In genomic region chr9:69546265-69546664, GRCh38 we compare ENCODE assay signal across 9 cellular contexts.
DNase-seq lines count a peak whose midpoint lies in the region; ATAC-seq, FAIRE-seq and TF ChIP-seq lines count a peak whose summit lies in the region.
"Had no signal": no experiment of that assay in that cellular context is flagged by ENCODE, and none has a peak within 500 bp of the region (broad histone marks: within the 10 kb centered on the region; RNA-seq: fewer than 3 reads in every experiment).

No MANE protein-coding gene starts in this region.

- H3K36me3 Mint-ChIP-seq in naive thymus-derived CD4-positive, alpha-beta T cell = no peaks in the 10 kb centered on the region

- H3K4me3 ChIP-seq in BJ (ENCODE audit: low read depth, low read length) (no peak overlapping the region), SJCRH30 (no peak overlapping the region), stomach (no peak overlapping the region)
- no peak overlapping the region for H3K4me3 ChIP-seq in naive thymus-derived CD4-positive, alpha-beta T cell (ENCODE audit: low read length)

- H3K27me3 ChIP-seq in BJ (ENCODE audit: control insufficient read depth, insufficient read depth, low read length) (no peaks in the 10 kb centered on the region), SJCRH30 (no peaks in the 10 kb centered on the region), stomach (no peaks in the 10 kb centered on the region)
- H3K27me3 ChIP-seq in naive thymus-derived CD4-positive, alpha-beta T cell (ENCODE audit: control insufficient read depth in 2 of 2, insufficient read depth in 2 of 2, low read length in 2 of 2) = no peaks in the 10 kb centered on the region

- peaks cover 11 to 26% (median 14%) of the 10 kb centered on the region in 5 donors for H3K27me3 Mint-ChIP-seq in naive thymus-derived CD4-positive, alpha-beta T cell

- no peak for DNase-seq in BJ (ENCODE audit: low read depth)
- peak; percentile 11 for DNase-seq in HT1080 (ENCODE audit: low read depth)
- peak; percentile 62 to 85 for DNase-seq in SJCRH30
- DNase-seq in iPS DF 4.7 (ENCODE audit: extremely low read depth, low spot score) = peak; percentile 41
- no peak for DNase-seq in H54 (ENCODE audit: insufficient read length, low spot score)
- DNase-seq in stomach = no peak
- DNase-seq in naive thymus-derived CD4-positive, alpha-beta T cell = no peak

- 64 to 75% (median 72%) methylated on average over 4 of the region's 4 CpGs for WGBS in stomach, 5 donors

- H3K36me3 ChIP-seq in BJ (ENCODE audit: control insufficient read depth, insufficient read depth, low read length) (no peaks in the 10 kb centered on the region), SJCRH30 (no peaks in the 10 kb centered on the region), stomach (no peaks in the 10 kb centered on the region)
- H3K36me3 ChIP-seq in naive thymus-derived CD4-positive, alpha-beta T cell (ENCODE audit: control insufficient read depth in 2 of 3, insufficient read depth in 3 of 3, low read length in 3 of 3) = no peaks in the 10 kb centered on the region

- H3K4me1 Mint-ChIP-seq in naive thymus-derived CD4-positive, alpha-beta T cell = peaks cover 0 to 6% (median 4%) of the 10 kb centered on the region in 7 donors

- H3K4me1 ChIP-seq in SJCRH30 = peaks cover 25% of the 10 kb centered on the region
- H3K4me1 ChIP-seq in stomach = peaks cover 0 to 14% (median 3%) of the 10 kb centered on the region in 4 donors
- H3K4me1 ChIP-seq in naive thymus-derived CD4-positive, alpha-beta T cell (ENCODE audit: control insufficient read depth in 2 of 2, insufficient read depth in 2 of 2, low read length in 2 of 2) = no peaks in the 10 kb centered on the region

- H3K9me3 Mint-ChIP-seq in naive thymus-derived CD4-positive, alpha-beta T cell = no peaks in the 10 kb centered on the region

- no peak for FAIRE-seq in H54 (lab: Jason Lieb, UNC)

- CTCF ChIA-PET in BJ (lab: Yijun Ruan, JAX) = interaction anchor here (0.8 to 5.4 kb wide), 8 partner anchors 9 to 154 kb away, joined by 3 to 98 read pairs (median 5); no protein-coding TSS in a partner anchor
- CTCF ChIA-PET in naive thymus-derived CD4-positive, alpha-beta T cell (lab: Charles Lee) = no interaction called here

- no peak overlapping the region for H3K27ac ChIP-seq in SJCRH30
- no peak overlapping the region for H3K27ac ChIP-seq in stomach
- H3K27ac ChIP-seq in naive thymus-derived CD4-positive, alpha-beta T cell (ENCODE audit: low read depth, low read length) = no peak overlapping the region
- H3K27ac ChIP-seq: epithelial cell of prostate had no signal

- peak; percentile 49 for TF ChIP-seq CTCF in BJ (IDR thresholded peaks at IDR 0.05; ENCODE audit: insufficient read depth, low read depth, low read length)
- TF ChIP-seq CTCF in stomach (IDR thresholded peaks at IDR 0.05) = peak in 1 of 7 experiments; percentile 27

- ATAC-seq in naive thymus-derived CD4-positive, alpha-beta T cell = no peak
- ATAC-seq in GM18858 (IDR thresholded peaks at IDR 0.05; ENCODE audit: unreplicated experiment) = no peak

- POLR2A ChIA-PET in BJ (lab: Charles Lee) = interaction anchor here (0.6 kb wide), 1 partner anchor 9 kb away, joined by 3 read pairs; no protein-coding TSS in a partner anchor
- POLR2A ChIA-PET in naive thymus-derived CD4-positive, alpha-beta T cell (lab: Charles Lee) = no interaction called here

- no peak for TF ChIP-seq POLR2A in H54 (IDR thresholded peaks at IDR 0.05; ENCODE audit: low read depth, low read length)
- TF ChIP-seq POLR2A in stomach (IDR thresholded peaks at IDR 0.05) = no peak

- no peak for TF ChIP-seq EP300 in stomach (IDR thresholded peaks at IDR 0.05)

- H3K9me3 ChIP-seq in SJCRH30 (replicated peaks) (no peaks in the 10 kb centered on the region), stomach (no peaks in the 10 kb centered on the region)
- H3K9me3 ChIP-seq in naive thymus-derived CD4-positive, alpha-beta T cell (ENCODE audit: control insufficient read depth in 2 of 3, low read length in 3 of 3) = no peaks in the 10 kb centered on the region

- no peak overlapping the region for H3K27ac Mint-ChIP-seq in naive thymus-derived CD4-positive, alpha-beta T cell

- intact Hi-C loops in stomach (cut with DNase I; ENCODE audit: low total_unique reads) = no loop called here
- intact Hi-C loops in naive thymus-derived CD4-positive, alpha-beta T cell (cut with micrococcal nuclease) = loop anchor here in 1 of 2 donors (10.0 kb wide), 1 partner anchor 491 kb away; no protein-coding TSS in a partner anchor

- H3K4me3 Mint-ChIP-seq in naive thymus-derived CD4-positive, alpha-beta T cell = no peak overlapping the region

Comparison
In these comparisons a context has a peak if more than half of its experiments do, and no peak if none do; other contexts are left out.
1. DNase-seq: peak in HT1080 (single experiment), SJCRH30 (2 of 2) and iPS DF 4.7 (single experiment); none in BJ (single experiment), H54 (single experiment), stomach (single experiment) and naive thymus-derived CD4-positive, alpha-beta T cell (0 of 9).